ENCODE assay signal across 9 cellular contexts in the genomic region with DNA sequence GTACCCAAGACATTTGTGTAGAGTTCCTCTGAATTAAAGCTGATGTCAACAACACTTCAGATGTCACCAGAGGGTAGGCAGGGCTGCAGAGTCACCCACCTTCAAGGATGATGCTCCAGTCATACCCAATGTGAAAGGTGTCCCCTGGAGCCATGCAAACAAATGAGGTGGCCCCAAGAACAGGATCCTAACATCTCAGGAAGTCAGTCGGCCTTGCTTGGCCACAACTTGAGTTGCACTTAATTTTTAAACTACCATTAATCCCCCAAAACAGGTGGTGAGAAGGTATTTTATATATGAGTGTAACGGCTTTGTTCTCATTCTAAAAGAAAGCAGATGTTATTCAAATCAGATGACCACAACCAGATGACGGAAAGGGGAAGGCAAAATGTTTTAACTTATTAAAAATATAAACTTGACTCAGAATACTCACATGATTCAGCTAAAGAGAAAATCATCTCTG. TPM values are rescaled to one million over a fixed set of nuclear protein-coding genes. Genes with fewer than 3 reads are reported as not detected.
DNase-seq lines count a peak whose midpoint lies in the region; ATAC-seq and TF ChIP-seq lines count a peak whose summit lies in the region.
"Had no signal": no experiment of that assay in that cellular context is flagged by ENCODE, and none has a peak within 500 bp of the region (broad histone marks: within the 10 kb centered on the region; RNA-seq: fewer than 3 reads in every experiment).

No MANE protein-coding gene starts in this region.

- H3K4me1 Mint-ChIP-seq in type B pancreatic cell (ENCODE audit: unreplicated experiment), result peaks cover 29% of the 10 kb centered on the region

- H3K14ac ChIP-seq in neuronal stem cell (ENCODE audit: low read length), result no peak overlapping the region

- no peak overlapping the region for H3K4me3 Mint-ChIP-seq in type B pancreatic cell

- H3K9ac ChIP-seq in neuronal stem cell (ENCODE audit: low read depth, low read length, poor library complexity), result no peak overlapping the region

- peak; percentile 46 for ATAC-seq in HG02623 (IDR thresholded peaks at IDR 0.05; ENCODE audit: unreplicated experiment)

- H4K91ac ChIP-seq in neuronal stem cell (ENCODE audit: low read depth, low read length, poor library complexity), result no peak overlapping the region

- H3K27me3 Mint-ChIP-seq in type B pancreatic cell, result peaks cover 5% of the 10 kb centered on the region

- no peak overlapping the region for H2BK120ac ChIP-seq in neuronal stem cell (ENCODE audit: low read depth, low read length)

- no peak overlapping the region for H3K23ac ChIP-seq in neuronal stem cell (ENCODE audit: low read depth, low read length, poor library complexity)

- H3K4me1 ChIP-seq in neuronal stem cell (ENCODE audit: control insufficient read depth in 2 of 2, insufficient read depth in 1 of 2, low read depth in 1 of 2, low read length in 2 of 2), result peaks cover 10 to 12% of the 10 kb centered on the region in 2 donors

- no peak overlapping the region for H2BK15ac ChIP-seq in neuronal stem cell (ENCODE audit: low read length)

- H3K9me3 ChIP-seq in neuronal stem cell (replicated peaks in 1 of 2; ENCODE audit: control insufficient read depth in 2 of 2, insufficient read depth in 1 of 2, low read depth in 1 of 2, low read length in 2 of 2), result no peaks in the 10 kb centered on the region

- no peak overlapping the region for H2AFZ ChIP-seq in neuronal stem cell (ENCODE audit: low read length)

- no peak overlapping the region for H2AK5ac ChIP-seq in neuronal stem cell (ENCODE audit: low read depth, low read length)

- H2BK12ac ChIP-seq in neuronal stem cell (ENCODE audit: low read length), result no peak overlapping the region

- H3K36me3 ChIP-seq in neuronal stem cell (replicated peaks in 1 of 2; ENCODE audit: control insufficient read depth in 2 of 2, insufficient read depth in 2 of 2, low read length in 2 of 2), result no peaks in the 10 kb centered on the region

- DNase-seq in NOMO-1 treated with DMSO at 0.1 percent for 48 hours (lab: John Stamatoyannopoulos, UW; ENCODE audit: unreplicated experiment), result peak; percentile 28
- no peak for DNase-seq in NOMO-1 treated with dmso at 0.1 percent for 144 hours (lab: John Stamatoyannopoulos, UW; ENCODE audit: unreplicated experiment)
- DNase-seq in MV-4-11 (lab: John Stamatoyannopoulos, UW), result peak; percentile 26
- DNase-seq in myocyte (ENCODE audit: low read depth), result peak; percentile 59
- no peak for DNase-seq in type B pancreatic cell (ENCODE audit: extremely low spot score, unreplicated experiment)
- DNase-seq in activated gamma-delta T cell treated with Interleukin-2 at 50 U/mL for 16 hours, result no peak
- DNase-seq in neuronal stem cell (ENCODE audit: low spot score), result no peak

- no peaks in the 10 kb centered on the region for H3K9me3 Mint-ChIP-seq in type B pancreatic cell

- H3K27ac Mint-ChIP-seq in type B pancreatic cell, result no peak overlapping the region

- H3K27me3 ChIP-seq in neuronal stem cell (ENCODE audit: control insufficient read depth in 3 of 3, insufficient read depth in 3 of 3, low read depth in 1 of 3, low read length in 3 of 3), result no peaks in the 10 kb centered on the region

- H4K8ac ChIP-seq in neuronal stem cell (ENCODE audit: low read depth, low read length), result no peak overlapping the region

- no peak overlapping the region for H3K4me3 ChIP-seq in neuronal stem cell (ENCODE audit: low read length in 2 of 2)

- no peak overlapping the region for H2BK5ac ChIP-seq in neuronal stem cell (ENCODE audit: low read length)

- no CpG with 5 or more reads among the region's 3 CpGs for WGBS in neuronal stem cell (ENCODE audit: extremely low coverage in 2 of 2, insufficient read length in 2 of 2, insufficient replicate concordance in 1 of 2), 2 donors

- no peak overlapping the region for H3K4ac ChIP-seq in neuronal stem cell (ENCODE audit: low read length)

- no peak overlapping the region for H3K18ac ChIP-seq in neuronal stem cell (ENCODE audit: low read length)

- H3K27ac ChIP-seq in neuronal stem cell (replicated peaks; ENCODE audit: low read length), result no peak overlapping the region
- H3K27ac ChIP-seq: 22Rv1 had no signal

- H3K79me1 ChIP-seq in neuronal stem cell (ENCODE audit: low read depth, low read length), result no peaks in the 10 kb centered on the region

- H3K4me2 ChIP-seq in neuronal stem cell (ENCODE audit: insufficient read depth, low read length, poor library complexity, severe bottlenecking), result no peak overlapping the region

- no peak for TF ChIP-seq CTCF in type B pancreatic cell (conservative IDR thresholded peaks at IDR 0.05)

- H3K36me3 Mint-ChIP-seq in type B pancreatic cell, result no peaks in the 10 kb centered on the region

RNA-seq across cellular contexts. Expression of gene SERPINB1, which starts 21.1 kb away (rescaled TPM):
- total RNA-seq in myocyte, result 19.3 and 33.5 TPM in 2 replicates
- 10.9 TPM for polyA plus RNA-seq in myocyte (2012)
- total RNA-seq in type B pancreatic cell (ENCODE audit: low replicate concordance), result 31.2 and 52.0 TPM in 2 replicates
- polyA plus RNA-seq in neuronal stem cell (2013, experiment 1 of 2), result 13.3 TPM
- polyA plus RNA-seq in neuronal stem cell (2013, experiment 2 of 2), result 14.7 TPM

RNA-seq across cellular contexts. Expression of gene SERPINB9, which starts 40.4 kb away (rescaled TPM):
- total RNA-seq in myocyte (3.8 and 4.3 TPM in 2 replicates), type B pancreatic cell (ENCODE audit: low replicate concordance) (6.0 and 6.5 TPM in 2 replicates)
- polyA plus RNA-seq in myocyte (2012), result 1.6 TPM
- polyA plus RNA-seq in neuronal stem cell (2013, experiment 1 of 2), result 0.96 TPM
- polyA plus RNA-seq in neuronal stem cell (2013, experiment 2 of 2), result 1.1 TPM

Comparison
In these comparisons a context has a peak if more than half of its experiments do, and no peak if none do; other contexts are left out.
1. DNase-seq: peak in NOMO-1 treated with DMSO at 0.1 percent for 48 hours (single experiment), MV-4-11 (single experiment) and myocyte (single experiment); none in NOMO-1 treated with dmso at 0.1 percent for 144 hours (single experiment), type B pancreatic cell (single experiment), activated gamma-delta T cell treated with Interleukin-2 at 50 U/mL for 16 hours (single experiment) and neuronal stem cell (single experiment).